ENCODE assay signal across 2 cellular contexts in genomic region chr1:93868492-93868891, GRCh38.
A peak's percentile ranks its signal among the peaks of the same experiment; 100 is the strongest.
TF ChIP-seq lines count a peak whose summit lies in the region.

No MANE protein-coding gene starts in this region.

TF ChIP-seq in HEK293, 187 proteins besides CTCF, POLR2A, EP300 and RAD21:
- peak; percentile 93 for TF ChIP-seq ZNF146 (tag by site-specific recombination; IDR thresholded peaks at IDR 0.05)

TF ChIP-seq in K562, 482 proteins besides CTCF, POLR2A, EP300 and RAD21:
- TF ChIP-seq SUPT5H (IDR thresholded peaks at IDR 0.05) (0 out of 2 replicates have a peak, but pooled peaks have one; percentile 52), POLR2B (IDR thresholded peaks at IDR 0.05; ENCODE audit: low read depth, partially characterized antibody) (peak; percentile 37)
